Comparison of ENCODE assay signal across 23 cellular contexts in genomic region chr5:55851675-55851979, GRCh38. TPM values are rescaled to one million over a fixed set of nuclear protein-coding genes. Genes with fewer than 3 reads are reported as not detected.
DNase-seq lines count a peak whose midpoint lies in the region; ATAC-seq, FAIRE-seq and TF ChIP-seq lines count a peak whose summit lies in the region.
"Had no signal": no experiment of that assay in that cellular context is flagged by ENCODE, and none has a peak within 500 bp of the region (broad histone marks: within the 10 kb centered on the region; RNA-seq: fewer than 3 reads in every experiment).

No MANE protein-coding gene starts in this region.

- H3K9me3 ChIP-seq in A549 (0 out of 3 replicates have a peak, but pooled peaks cover under 1% of the 10 kb centered on the region), keratinocyte (ENCODE audit: control insufficient read depth, low read depth, low read length) (no peaks in the 10 kb centered on the region)
- H3K9me3 ChIP-seq: gastroesophageal sphincter, prostate gland had no signal

- no peak overlapping the region for H3K4me3 Mint-ChIP-seq in GM23338
- H3K4me3 Mint-ChIP-seq: activated CD8-positive, alpha-beta T cell treated with anti-CD3 and anti-CD28 coated beads, Interleukin-2, amount 10 ng/mL, durations not matched to agents 7 days and 5 days; activated naive CD8-positive, alpha-beta T cell treated with anti-CD3 and anti-CD28 coated beads for 36 hours; CD8-positive, alpha-beta T cell; dendritic cell treated with granulocyte-macrophage colony-stimulating factor and Interleukin-4, amounts not matched to agents 40 ng/mL and 50 ng/mL, for 4 days; nephron had no signal

- H3K4me1 Mint-ChIP-seq in GM23338, result no peaks in the 10 kb centered on the region; the same call in 2 of the 3 replicates

- H3K27me3 Mint-ChIP-seq in GM23338 (ENCODE audit: insufficient read depth, low read depth, poor library complexity), result peaks cover 3% of the 10 kb centered on the region
- H3K27me3 Mint-ChIP-seq: activated naive CD8-positive, alpha-beta T cell treated with anti-CD3 and anti-CD28 coated beads for 36 hours; dendritic cell treated with granulocyte-macrophage colony-stimulating factor and Interleukin-4, amounts not matched to agents 40 ng/mL and 50 ng/mL, for 4 days had no signal

- H3K36me3 Mint-ChIP-seq in GM23338 (ENCODE audit: low read depth), result no peaks in the 10 kb centered on the region
- H3K36me3 Mint-ChIP-seq: CD8-positive, alpha-beta T cell had no signal

- TF ChIP-seq EP300 in A549 (IDR thresholded peaks at IDR 0.05), result no peak

- H3K4me2 ChIP-seq in A549 (peak overlapping the region; percentile 59), GM23338 (no peak overlapping the region), keratinocyte (ENCODE audit: control insufficient read depth, extremely low read depth, insufficient read depth, low read depth, low read length) (peak overlapping the region; percentile 86)

- peaks cover 12% of the 10 kb centered on the region; the same call in 2 of the 3 replicates for H3K4me1 ChIP-seq in A549
- no peaks in the 10 kb centered on the region for H3K4me1 ChIP-seq in GM23338 (ENCODE audit: insufficient read depth)
- H3K4me1 ChIP-seq in keratinocyte (ENCODE audit: control insufficient read depth, extremely low read depth, insufficient read depth, low read length), result peaks cover 33% of the 10 kb centered on the region
- H3K4me1 ChIP-seq: gastroesophageal sphincter, prostate gland had no signal

- TF ChIP-seq RAD21 in A549 (conservative IDR thresholded peaks at IDR 0.05 in 1 of 2, IDR thresholded peaks at IDR 0.05 in 1 of 2), result no peak

- 31% methylated on average over 2 of the region's 2 CpGs for WGBS in A549 (ENCODE audit: missing lambda C conversion rate)

- no peak overlapping the region for H3K4me3 ChIP-seq in A549
- H3K4me3 ChIP-seq in GM23338, result no peak overlapping the region
- H3K4me3 ChIP-seq in keratinocyte (ENCODE audit: control insufficient read depth in 2 of 3, extremely low read depth in 1 of 3, insufficient read depth in 2 of 3, low read depth in 1 of 3, low read length in 3 of 3), result peak overlapping the region; percentile 44 to 71 (median 67)
- H3K4me3 ChIP-seq: gastroesophageal sphincter, prostate gland, SK-N-MC had no signal

- H3K9me2 ChIP-seq in GM23338 (ENCODE audit: insufficient read depth), result 0 out of 2 replicates have a peak, but pooled peaks cover 2% of the 10 kb centered on the region

- ATAC-seq in A549 (peak in 1 of 2 experiments; percentile 53; a peak in 3 of 6 replicates), GM23338 (no peak)
- ATAC-seq: activated CD8-positive, alpha-beta T cell treated with anti-CD3 and anti-CD28 coated beads, Interleukin-2, amount 10 ng/mL, durations not matched to agents 7 days and 5 days; CD8-positive, alpha-beta T cell; gastroesophageal sphincter had no signal

- no peak for TF ChIP-seq POLR2A in A549 (IDR thresholded peaks at IDR 0.05; ENCODE audit: low read length)

- H3K79me2 ChIP-seq in GM23338 (replicated peaks; ENCODE audit: insufficient read depth), result no peaks in the 10 kb centered on the region
- no peaks in the 10 kb centered on the region for H3K79me2 ChIP-seq in keratinocyte (ENCODE audit: control insufficient read depth, insufficient read depth, low read length)

- H3K9me3 Mint-ChIP-seq in GM23338, result no peaks in the 10 kb centered on the region
- H3K9me3 Mint-ChIP-seq: activated naive CD8-positive, alpha-beta T cell treated with anti-CD3 and anti-CD28 coated beads for 36 hours; CD8-positive, alpha-beta T cell; dendritic cell treated with granulocyte-macrophage colony-stimulating factor and Interleukin-4, amounts not matched to agents 40 ng/mL and 50 ng/mL, for 4 days; nephron had no signal

- TF ChIP-seq CTCF in A549 (IDR thresholded peaks at IDR 0.05), result no peak
- TF ChIP-seq CTCF in GM23338 (conservative IDR thresholded peaks at IDR 0.05; ENCODE audit: low read depth in 2 of 2), result no peak
- no peak for TF ChIP-seq CTCF in keratinocyte (optimal IDR thresholded peaks at IDR 0.05 in 1 of 3, IDR thresholded peaks at IDR 0.05 in 1 of 3, conservative IDR thresholded peaks at IDR 0.05 in 1 of 3; ENCODE audit: extremely low read depth in 1 of 3, insufficient read depth in 2 of 3, low read length in 3 of 3)

- DNase-seq in A549 (ENCODE audit: low read depth in 1 of 2, low spot score in 1 of 2) (no peak), GM23338 (ENCODE audit: low spot score) (no peak), amniotic epithelial cell (ENCODE audit: low read depth) (peak; percentile 8), keratinocyte (ENCODE audit: low read depth, low spot score) (no peak), nucleus accumbens (lab: John Stamatoyannopoulos, UW) (no peak), NAMALWA (ENCODE audit: low spot score) (no peak), OCI-M2 (lab: John Stamatoyannopoulos, UW; ENCODE audit: unreplicated experiment) (no peak)
- no peak for DNase-seq in stimulated activated CD4-positive, alpha-beta T cell treated with anti-CD3 and anti-CD28 coated beads, Interleukin-2, amount 100 ng/mL, for 48 hours
- DNase-seq: activated CD8-positive, alpha-beta T cell treated with anti-CD3 and anti-CD28 coated beads, Interleukin-2, amount 10 ng/mL, durations not matched to agents 7 days and 5 days; activated naive CD8-positive, alpha-beta T cell treated with anti-CD3 and anti-CD28 coated beads for 36 hours; CD8-positive, alpha-beta T cell; DND-41; NCI-H187; NCI-H2227 treated with DMSO at 0.1 percent for 48 hours; NCI-H82; T-helper 9 cell had no signal

- no peak for FAIRE-seq in A549 (lab: Jason Lieb, UNC)
- no peak for FAIRE-seq in keratinocyte (lab: Jason Lieb, UNC)
- FAIRE-seq: bronchial epithelial cell had no signal

- CTCF ChIA-PET in A549 (lab: Yijun Ruan, JAX), result interaction anchor here (1.2 kb wide), 1 partner anchor 13 kb away, joined by 3 read pairs; no protein-coding TSS in a partner anchor

- no peak overlapping the region for H3K27ac Mint-ChIP-seq in GM23338
- H3K27ac Mint-ChIP-seq: activated CD8-positive, alpha-beta T cell treated with anti-CD3 and anti-CD28 coated beads, Interleukin-2, amount 10 ng/mL, durations not matched to agents 7 days and 5 days; activated naive CD8-positive, alpha-beta T cell treated with anti-CD3 and anti-CD28 coated beads for 36 hours; CD8-positive, alpha-beta T cell; dendritic cell treated with granulocyte-macrophage colony-stimulating factor and Interleukin-4, amounts not matched to agents 40 ng/mL and 50 ng/mL, for 4 days; nephron had no signal

- H3K9me1 ChIP-seq in keratinocyte (ENCODE audit: control insufficient read depth, extremely low read depth, insufficient read depth, low read length), result no peaks in the 10 kb centered on the region

- H3F3A ChIP-seq in GM23338 (replicated peaks; ENCODE audit: low read depth), result no peaks in the 10 kb centered on the region

- H2AFZ ChIP-seq in GM23338 (0 out of 2 replicates have a peak overlapping the region, but pooled peaks have one; percentile 1), keratinocyte (ENCODE audit: control insufficient read depth, low read length) (peak overlapping the region; percentile 74)

- dilution Hi-C loops in keratinocyte (cut with MboI; ENCODE audit: extremely low pct_ligation_motif_present, low sequenced_read_pairs), result no loop called here

- H4K20me1 ChIP-seq in GM23338 (replicated peaks; ENCODE audit: insufficient read depth) (no peaks in the 10 kb centered on the region), keratinocyte (ENCODE audit: control insufficient read depth, extremely low read depth, insufficient read depth, low read length) (no peaks in the 10 kb centered on the region)

- peak overlapping the region; percentile 4 to 67; a peak in 4 of 6 replicates for H3K27ac ChIP-seq in A549
- no peak overlapping the region for H3K27ac ChIP-seq in GM23338 (ENCODE audit: low read depth)
- H3K27ac ChIP-seq in keratinocyte (ENCODE audit: control insufficient read depth, insufficient read depth, low read length), result peak overlapping the region; percentile 95
- H3K27ac ChIP-seq: gastroesophageal sphincter, prostate gland, SK-N-MC had no signal

- POLR2A ChIA-PET in A549 (lab: Yijun Ruan, JAX), result no interaction called here

- peak overlapping the region; percentile 79 for H3K9ac ChIP-seq in keratinocyte (ENCODE audit: control insufficient read depth, extremely low read depth, insufficient read depth, low read length)

- H3K36me3 ChIP-seq in GM23338 (ENCODE audit: insufficient read depth) (no peaks in the 10 kb centered on the region), keratinocyte (ENCODE audit: control insufficient read depth in 2 of 2, extremely low read depth in 1 of 2, insufficient read depth in 2 of 2, low read length in 2 of 2) (no peaks in the 10 kb centered on the region)
- H3K36me3 ChIP-seq: gastroesophageal sphincter, prostate gland had no signal

- H3K27me3 ChIP-seq in GM23338 (ENCODE audit: insufficient read depth) (no peaks in the 10 kb centered on the region), keratinocyte (ENCODE audit: control insufficient read depth, extremely low read depth, insufficient read depth, low read length) (no peaks in the 10 kb centered on the region)

TF ChIP-seq in A549, 52 proteins besides CTCF, POLR2A, EP300 and RAD21 (continues in another document):
- TF ChIP-seq NFE2L2 (conservative IDR thresholded peaks at IDR 0.05; ENCODE audit: low read length) (no peak), MAFK (IDR thresholded peaks at IDR 0.05; ENCODE audit: partially characterized antibody) (no peak)

TF ChIP-seq in GM23338, 12 proteins besides CTCF, POLR2A, EP300 and RAD21 (continues in another document):
- TF ChIP-seq EZH2 (IDR thresholded peaks at IDR 0.05; ENCODE audit: low read depth, unreplicated experiment), result no peak

RNA-seq across cellular contexts. Expression of gene IL31RA, which starts 0.5 kb away (rescaled TPM):
- polyA plus RNA-seq in A549 (2011; rRNA removed) (2.0 and 2.2 TPM in 2 replicates), A549 (2017; fragmentation: RNase III; extraction: RNeasy Plus Mini Kit Qiagen cat#74134 plus additional on column Dnase treatment) (0.94 to 1.2 TPM (median 0.95 TPM) in 3 replicates), GM23338 (2016; fragmentation: Nextera tagmentation; extraction: Ambion mirVana) (not detected in 2 replicates), keratinocyte (4.6 to 6.7 TPM (median 6.0 TPM) in 3 replicates)
- 0.22 and 0.29 TPM in 2 replicates for polyA plus RNA-seq in A549 (2012; cell fraction: cytosol; rRNA removed)
- 0.14 and 0.37 TPM in 2 replicates for polyA plus RNA-seq in A549 (2012; cell fraction: nucleus; rRNA removed)
- 1.2 and 1.3 TPM in 2 replicates for polyA minus RNA-seq in A549 (2011; rRNA and poly(A)+ RNA removed)
- not detected in 2 replicates for total RNA-seq in GM23338 (2014; rRNA removed; shearing (Covaris generic))
- polyA plus RNA-seq in keratinocyte (2011; ENCODE audit: low read depth), result 0.35 TPM
- polyA plus RNA-seq in keratinocyte (2011; cell fraction: cytosol; rRNA removed), result 2.6 and 3.3 TPM in 2 replicates
- polyA plus RNA-seq in keratinocyte (2011; cell fraction: nucleus; rRNA removed), result 7.1 and 8.0 TPM in 2 replicates
- 0.42 and 4.7 TPM in 2 replicates for polyA plus RNA-seq in keratinocyte (2012; ENCODE audit: low replicate concordance)
- polyA minus RNA-seq in keratinocyte, result 3.9 to 7.0 TPM (median 5.4 TPM) in 3 replicates
- polyA minus RNA-seq in keratinocyte (2011; cell fraction: cytosol; rRNA and poly(A)+ RNA removed), result 4.4 TPM
- polyA minus RNA-seq in keratinocyte (2011; cell fraction: nucleus; rRNA and poly(A)+ RNA removed), result 5.0 and 12.8 TPM in 2 replicates
- total RNA-seq: activated CD8-positive, alpha-beta T cell treated with anti-CD3 and anti-CD28 coated beads, Interleukin-2, amount 10 ng/mL, durations not matched to agents 7 days and 5 days; activated naive CD8-positive, alpha-beta T cell treated with anti-CD3 and anti-CD28 coated beads for 36 hours; CD8-positive, alpha-beta T cell; mesenteric fat pad had no signal

Comparison
In these comparisons a context has a peak if more than half of its experiments do, and no peak if none do; other contexts are left out.
1. H3K4me3 ChIP-seq: peak in keratinocyte (3 of 3); none in A549 (single experiment) and GM23338 (single experiment).